ENCODE assay signal across 17 cellular contexts in the genomic region with DNA sequence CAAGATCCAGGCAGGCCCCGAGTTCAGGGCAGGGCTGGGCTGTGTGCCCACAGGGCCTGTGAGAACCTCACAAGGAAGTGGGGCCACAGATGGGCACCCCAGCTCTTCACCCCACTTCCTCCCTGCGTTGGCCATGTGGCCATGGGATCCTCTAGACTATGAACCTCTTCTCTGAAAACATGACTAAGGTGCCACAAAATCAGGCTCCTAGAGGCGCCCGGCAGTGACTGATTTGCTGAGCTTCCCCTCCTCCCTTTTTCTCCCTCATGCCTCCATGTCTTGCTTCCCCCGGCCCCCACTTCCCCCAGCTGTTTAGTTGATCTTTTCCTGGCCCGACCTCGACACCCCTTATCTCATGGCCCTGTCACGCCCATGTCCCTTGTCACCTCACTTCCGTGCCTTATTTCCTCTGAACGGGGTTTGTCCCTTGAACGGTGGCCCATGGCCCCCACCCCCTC.
DNase-seq lines count a peak whose midpoint lies in the region; ATAC-seq, FAIRE-seq and TF ChIP-seq lines count a peak whose summit lies in the region.
"Had no signal": no experiment of that assay in that cellular context is flagged by ENCODE, and none has a peak within 500 bp of the region (broad histone marks: within the 10 kb centered on the region; RNA-seq: fewer than 3 reads in every experiment).

No MANE protein-coding gene starts in this region.

- H3K9ac ChIP-seq in H1 (replicated peaks in 1 of 4; ENCODE audit: extremely low read depth in 1 of 4, low read depth in 3 of 4, low read length in 3 of 4) = no peak overlapping the region

- H3K9me3 Mint-ChIP-seq in T-cell = no peaks in the 10 kb centered on the region
- no peaks in the 10 kb centered on the region for H3K9me3 Mint-ChIP-seq in nephron progenitor cell

- no peaks in the 10 kb centered on the region for H3K9me3 ChIP-seq in H1 (ENCODE audit: insufficient read depth in 2 of 2, low read depth in 1 of 2, low read length in 1 of 2)
- H3K9me3 ChIP-seq: breast epithelium, tibial artery had no signal

- no peaks in the 10 kb centered on the region for H3K36me3 ChIP-seq in H1 (ENCODE audit: control insufficient read depth in 2 of 4, insufficient read depth in 4 of 4, low read length in 3 of 4)
- H3K36me3 ChIP-seq: breast epithelium, tibial artery had no signal

- no peak overlapping the region for H3K56ac ChIP-seq in H1 (replicated peaks; ENCODE audit: insufficient read length, low read depth, low read length)

- peak overlapping the region in 3 of 4 experiments; percentile 35 to 59 (median 37); a peak in 4 of 8 replicates for H3K4me3 ChIP-seq in H1 (ENCODE audit: extremely low read depth in 1 of 4, insufficient read depth in 2 of 4, low read depth in 3 of 4, low read length in 4 of 4)

- no peak for TF ChIP-seq RAD21 in H1 (IDR thresholded peaks at IDR 0.05 in 1 of 2, conservative IDR thresholded peaks at IDR 0.05 in 1 of 2; ENCODE audit: low read depth in 2 of 2, low read length in 2 of 2)

- H3K4me3 Mint-ChIP-seq in T-cell (peak overlapping the region in 1 of 3 donors; percentile 66), nephron progenitor cell (peak overlapping the region; percentile 76)

- H3K79me2 ChIP-seq in H1 (ENCODE audit: control insufficient read depth in 1 of 2, insufficient read depth in 2 of 2, low read length in 2 of 2) = no peaks in the 10 kb centered on the region

- no peak for TF ChIP-seq POLR2A in H1 (IDR thresholded peaks at IDR 0.05; ENCODE audit: control extremely low read depth in 1 of 2, low read depth in 2 of 2, low read length in 2 of 2)

- H2BK12ac ChIP-seq in H1 (ENCODE audit: low read depth, low read length) = peak overlapping the region; percentile 44; the same call in 1 of the 2 replicates

- H3K4me2 ChIP-seq in H1 (ENCODE audit: insufficient read depth in 1 of 2, low read depth in 2 of 2, low read length in 2 of 2) = peak overlapping the region; percentile 72 to 96; a peak in 3 of 4 replicates

- 0 out of 2 replicates have a peak overlapping the region, but pooled peaks have one; percentile 72 for H2BK15ac ChIP-seq in H1 (ENCODE audit: low read length)

- peaks cover 0 to 24% (median 14%) of the 10 kb centered on the region in 4 experiments; a peak in 6 of 7 replicates for H3K27me3 ChIP-seq in H1 (replicated peaks in 1 of 4; ENCODE audit: control insufficient read depth in 3 of 4, extremely low read depth in 1 of 4, insufficient read depth in 3 of 4, low read length in 3 of 4)

- no peak overlapping the region for H2AK5ac ChIP-seq in H1 (ENCODE audit: low read depth, low read length)

- DNase-seq in CMK (ENCODE audit: low read depth) (peak; percentile 55), T-cell (peak in 6 of 34 experiments; percentile 6 to 24 (median 16)), H1 (ENCODE audit: low read depth in 1 of 2, low spot score in 2 of 2) (no peak), nephron progenitor cell (no peak), NCI-H345 treated with DMSO at 0.1 percent for 48 hours (lab: John Stamatoyannopoulos, UW; ENCODE audit: unreplicated experiment) (no peak), NCI-H526 (lab: John Stamatoyannopoulos, UW) (no peak)
- DNase-seq: activated CD4-positive, alpha-beta T cell treated with anti-CD3 and anti-CD28 coated beads, Interleukin-2, amount 50 U/mL, for 48 hours; activated naive CD4-positive, alpha-beta T cell; effector CD4-positive, alpha-beta T cell; EL; NK-92 treated with Interleukin-12 subunit alpha and Interleukin-12 subunit beta, amount 100 ng/mL, for 24 hours; tibial artery had no signal

- 0 out of 2 replicates have a peak overlapping the region, but pooled peaks have one; percentile 72 for H2BK20ac ChIP-seq in H1 (ENCODE audit: low read length)

- H3K4me1 Mint-ChIP-seq in T-cell (peaks cover 15 to 18% (median 15%) of the 10 kb centered on the region in 3 donors), nephron progenitor cell (peaks cover 37% of the 10 kb centered on the region)

- no peak overlapping the region for H4K5ac ChIP-seq in H1 (ENCODE audit: insufficient read length, low read depth, low read length)

- no peak for FAIRE-seq in H1 (lab: Jason Lieb, UNC)
- FAIRE-seq: GM12891 had no signal

- no peak overlapping the region for H3K14ac ChIP-seq in H1 (ENCODE audit: insufficient read length)

- H2AFZ ChIP-seq in H1 (ENCODE audit: low read length) = no peak overlapping the region

- H3K36me3 Mint-ChIP-seq in T-cell = no peaks in the 10 kb centered on the region
- H3K36me3 Mint-ChIP-seq in nephron progenitor cell (ENCODE audit: low read depth) = no peaks in the 10 kb centered on the region

- H3K18ac ChIP-seq in H1 (ENCODE audit: extremely low read depth, low read length) = peak overlapping the region; percentile 60; the same call in 1 of the 2 replicates

- H3K79me1 ChIP-seq in H1 (ENCODE audit: low read depth, low read length) = no peaks in the 10 kb centered on the region

- peaks cover 0 to 17% (median 2%) of the 10 kb centered on the region in 4 experiments; a peak in 4 of 7 replicates for H3K4me1 ChIP-seq in H1 (replicated peaks in 1 of 4; ENCODE audit: control insufficient read depth in 3 of 4, insufficient read depth in 4 of 4, low read length in 3 of 4)
- H3K4me1 ChIP-seq: breast epithelium had no signal

- H2BK120ac ChIP-seq in H1 (replicated peaks; ENCODE audit: low read depth, low read length) = no peak overlapping the region

- no peak overlapping the region for H3K4ac ChIP-seq in H1 (replicated peaks; ENCODE audit: insufficient read length, low read depth, low read length)

- H4K91ac ChIP-seq in H1 (replicated peaks; ENCODE audit: insufficient read length, low read length) = no peak overlapping the region

- H3K27ac Mint-ChIP-seq in T-cell (peak overlapping the region in 1 of 2 donors; percentile 61), nephron progenitor cell (no peak overlapping the region)

- TF ChIP-seq EP300 in H1 (IDR thresholded peaks at IDR 0.05; ENCODE audit: borderline replicate concordance in 1 of 2, low read depth in 2 of 2, low read length in 2 of 2) = no peak

- WGBS in H1 (ENCODE audit: extremely low coverage in 1 of 2, insufficient coverage in 1 of 2, insufficient read length in 1 of 2, insufficient replicate concordance in 2 of 2, low coverage in 1 of 2, low lambda C conversion rate in 2 of 2, missing lambda C conversion rate in 1 of 2), 2 experiments = 71% methylated on average over 9 of the region's 11 CpGs; no CpG with 5 or more reads in 1 of the 2 experiments

- CTCF ChIA-PET in T-cell (lab: Charles Lee) = no interaction called here
- CTCF ChIA-PET in H1 (lab: Charles Lee; ENCODE audit: partially characterized antibody) = interaction anchor here (0.8 kb wide), 1 partner anchor 85 kb away, joined by 3 read pairs; no protein-coding TSS in a partner anchor

- peak; percentile 29 to 59 (median 54) for ATAC-seq in T-cell (replicated peaks in 1 of 4)
- ATAC-seq in esophagus mucosa = no peak
- ATAC-seq in GM18873 (IDR thresholded peaks at IDR 0.05; ENCODE audit: low FRiP score, unreplicated experiment) = no peak

- TF ChIP-seq CTCF in H1 (IDR thresholded peaks at IDR 0.05; ENCODE audit: control extremely low read depth in 1 of 3, insufficient read depth in 1 of 3, low read depth in 1 of 3, low read length in 3 of 3) = no peak
- TF ChIP-seq CTCF in nephron progenitor cell (IDR thresholded peaks at IDR 0.05) = no peak

- H3K27ac ChIP-seq in H1 (ENCODE audit: low read depth, low read length) = no peak overlapping the region
- H3K27ac ChIP-seq: breast epithelium, C4-2B, tibial artery had no signal

- no peaks in the 10 kb centered on the region for H4K20me1 ChIP-seq in H1 (replicated peaks in 1 of 2; ENCODE audit: control insufficient read depth in 1 of 2, insufficient read depth in 2 of 2, low read length in 2 of 2)

- H3K23ac ChIP-seq in H1 (ENCODE audit: insufficient read length) = no peak overlapping the region

- H2BK5ac ChIP-seq in H1 (ENCODE audit: low read depth, low read length) = 0 out of 2 replicates have a peak overlapping the region, but pooled peaks have one; percentile 44

- H3K27me3 Mint-ChIP-seq in T-cell = peaks cover 10 to 17% of the 10 kb centered on the region in 2 donors
- H3K27me3 Mint-ChIP-seq in nephron progenitor cell (ENCODE audit: low read depth, poor library complexity) = peaks cover 80% of the 10 kb centered on the region

- no peak overlapping the region for H4K8ac ChIP-seq in H1 (ENCODE audit: extremely low read depth, insufficient read depth, low read length)

- POLR2A ChIA-PET in T-cell (lab: Charles Lee) = interaction anchor here in 1 of 2 donors (0.5 kb wide), 1 partner anchor 171 kb away, joined by 3 read pairs; no protein-coding TSS in a partner anchor
- POLR2A ChIA-PET in H1 (lab: Charles Lee; ENCODE audit: partially characterized antibody) = interaction anchor here (0.6 to 1.0 kb wide), 2 partner anchors 44 to 48 kb away, joined by 3 to 4 read pairs; no protein-coding TSS in a partner anchor

- H3K23me2 ChIP-seq in H1 (ENCODE audit: low read depth, low read length) = peaks cover 5% of the 10 kb centered on the region; the same call in 1 of the 2 replicates

TF ChIP-seq in H1, 55 proteins besides CTCF, POLR2A, EP300 and RAD21 (continues in another document):
- TF ChIP-seq SIRT6 (IDR thresholded peaks at IDR 0.05; ENCODE audit: low read length) (no peak), GTF2F1 (IDR thresholded peaks at IDR 0.05; ENCODE audit: borderline replicate concordance, low read depth, low read length) (no peak), EGR1 (IDR thresholded peaks at IDR 0.05; ENCODE audit: borderline replicate concordance, low read depth, low read length) (no peak), SRF (IDR thresholded peaks at IDR 0.05; ENCODE audit: low read depth, low read length) (no peak), GABPA (IDR thresholded peaks at IDR 0.05; ENCODE audit: borderline replicate concordance, insufficient read depth, low read length) (no peak), KDM4A (IDR thresholded peaks at IDR 0.05; ENCODE audit: low read depth, low read length, severe bottlenecking) (no peak), CTBP2 (IDR thresholded peaks at IDR 0.05; ENCODE audit: borderline replicate concordance, insufficient read depth, insufficient read length, low read length) (no peak), JUND (IDR thresholded peaks at IDR 0.05; ENCODE audit: low read length) (no peak), BACH1 (IDR thresholded peaks at IDR 0.05; ENCODE audit: low read length) (no peak), HDAC6 (IDR thresholded peaks at IDR 0.05; ENCODE audit: low read depth, low read length) (no peak), JUN (IDR thresholded peaks at IDR 0.05; ENCODE audit: low read depth, low read length) (no peak), RNF2 (IDR thresholded peaks at IDR 0.05; ENCODE audit: borderline replicate concordance, low read depth, low read length, missing control alignments, poor library complexity, severe bottlenecking) (no peak), RBBP5 (IDR thresholded peaks at IDR 0.05; ENCODE audit: borderline replicate concordance, low read depth, low read length) (no peak), NANOG (IDR thresholded peaks at IDR 0.05; ENCODE audit: insufficient read depth, low read depth, low read length, poor library complexity, severe bottlenecking) (no peak), SP1 (IDR thresholded peaks at IDR 0.05; ENCODE audit: low read depth, low read length) (no peak), KDM1A (IDR thresholded peaks at IDR 0.05; ENCODE audit: borderline replicate concordance, low read length) (no peak), KDM5A (IDR thresholded peaks at IDR 0.05; ENCODE audit: low read length) (no peak)

Comparison
In these comparisons a context has a peak if more than half of its experiments do, and no peak if none do; other contexts are left out.
1. ATAC-seq: peak in T-cell (4 of 4); none in esophagus mucosa (single experiment) and GM18873 (single experiment).